ENCODE assay signal across 18 cellular contexts in genomic region chr1:185017966-185018365, GRCh38.
"Had no signal": no experiment of that assay in that cellular context is flagged by ENCODE, and none has a peak within 500 bp of the region (broad histone marks: within the 10 kb centered on the region; RNA-seq: fewer than 3 reads in every experiment).

No MANE protein-coding gene starts in this region.

- H3K36me3 Mint-ChIP-seq: activated CD4-positive, alpha-beta memory T cell treated with anti-CD3 and anti-CD28 coated beads for 36 hours; activated naive CD8-positive, alpha-beta T cell treated with anti-CD3 and anti-CD28 coated beads for 36 hours; immature natural killer cell; naive B cell; stimulated activated memory B cell treated with anti-CD40 and anti-IgM and Interleukin-4, amounts not matched to agents 10 μg/mL and 1 μg/mL and 100 μg/mL, for 72 hours had no signal

- H3K27ac ChIP-seq: dorsolateral prefrontal cortex, esophagus muscularis mucosa, lower lobe of right lung, right atrium auricular region, skin epidermis, tibial nerve had no signal

- H3K9me3 Mint-ChIP-seq: activated CD4-positive, alpha-beta memory T cell treated with anti-CD3 and anti-CD28 coated beads for 36 hours; activated naive CD8-positive, alpha-beta T cell treated with anti-CD3 and anti-CD28 coated beads for 36 hours; immature natural killer cell; naive B cell; stimulated activated memory B cell treated with anti-CD40 and anti-IgM and Interleukin-4, amounts not matched to agents 10 μg/mL and 1 μg/mL and 100 μg/mL, for 72 hours had no signal

- ATAC-seq: lower lobe of right lung; stimulated activated memory B cell treated with anti-CD40 and anti-IgM and Interleukin-4, amounts not matched to agents 10 μg/mL and 1 μg/mL and 100 μg/mL, for 72 hours had no signal

- H3K4me3 Mint-ChIP-seq: activated CD4-positive, alpha-beta memory T cell treated with anti-CD3 and anti-CD28 coated beads for 36 hours; activated naive CD8-positive, alpha-beta T cell treated with anti-CD3 and anti-CD28 coated beads for 36 hours; immature natural killer cell; naive B cell; stimulated activated memory B cell treated with anti-CD40 and anti-IgM and Interleukin-4, amounts not matched to agents 10 μg/mL and 1 μg/mL and 100 μg/mL, for 72 hours had no signal

- H3K27me3 ChIP-seq: esophagus muscularis mucosa, right atrium auricular region, tibial nerve had no signal

- H3K4me3 ChIP-seq: dorsolateral prefrontal cortex, esophagus muscularis mucosa, lower lobe of right lung, right atrium auricular region, skin epidermis, tibial nerve had no signal

- H3K4me1 Mint-ChIP-seq: activated naive CD8-positive, alpha-beta T cell treated with anti-CD3 and anti-CD28 coated beads for 36 hours; immature natural killer cell had no signal

- H3K27ac Mint-ChIP-seq: activated CD4-positive, alpha-beta memory T cell treated with anti-CD3 and anti-CD28 coated beads for 36 hours; activated naive CD8-positive, alpha-beta T cell treated with anti-CD3 and anti-CD28 coated beads for 36 hours; immature natural killer cell; naive B cell; stimulated activated memory B cell treated with anti-CD40 and anti-IgM and Interleukin-4, amounts not matched to agents 10 μg/mL and 1 μg/mL and 100 μg/mL, for 72 hours had no signal

- H3K36me3 ChIP-seq: esophagus muscularis mucosa, lower lobe of right lung, right atrium auricular region, tibial nerve had no signal

- DNase-seq: activated CD4-positive, alpha-beta memory T cell treated with anti-CD3 and anti-CD28 coated beads for 36 hours; activated CD4-positive, CD25-positive, alpha-beta regulatory T cell treated with anti-CD3 and anti-CD28 coated beads, Interleukin-2, amount 50 U/mL, for 72 hours; activated gamma-delta T cell treated with Interleukin-2 at 50 U/mL for 16 hours; activated naive CD8-positive, alpha-beta T cell treated with anti-CD3 and anti-CD28 coated beads for 36 hours; activated T-cell treated with anti-CD3 and anti-CD28 coated beads, Interleukin-2, amount 50 U/mL, for 48 hours; anterior cingulate cortex; dorsolateral prefrontal cortex; glutamatergic neuron; immature natural killer cell; left cardiac atrium; lower lobe of right lung; naive B cell; posterior cingulate gyrus had no signal

- H3K27me3 Mint-ChIP-seq: activated naive CD8-positive, alpha-beta T cell treated with anti-CD3 and anti-CD28 coated beads for 36 hours; stimulated activated memory B cell treated with anti-CD40 and anti-IgM and Interleukin-4, amounts not matched to agents 10 μg/mL and 1 μg/mL and 100 μg/mL, for 72 hours had no signal

- H3K9me3 ChIP-seq: esophagus muscularis mucosa, lower lobe of right lung, right atrium auricular region, tibial nerve had no signal

- H3K4me1 ChIP-seq: esophagus muscularis mucosa, lower lobe of right lung, right atrium auricular region, tibial nerve had no signal
